ENCODE assay signal across 1 cellular context in the genomic region with DNA sequence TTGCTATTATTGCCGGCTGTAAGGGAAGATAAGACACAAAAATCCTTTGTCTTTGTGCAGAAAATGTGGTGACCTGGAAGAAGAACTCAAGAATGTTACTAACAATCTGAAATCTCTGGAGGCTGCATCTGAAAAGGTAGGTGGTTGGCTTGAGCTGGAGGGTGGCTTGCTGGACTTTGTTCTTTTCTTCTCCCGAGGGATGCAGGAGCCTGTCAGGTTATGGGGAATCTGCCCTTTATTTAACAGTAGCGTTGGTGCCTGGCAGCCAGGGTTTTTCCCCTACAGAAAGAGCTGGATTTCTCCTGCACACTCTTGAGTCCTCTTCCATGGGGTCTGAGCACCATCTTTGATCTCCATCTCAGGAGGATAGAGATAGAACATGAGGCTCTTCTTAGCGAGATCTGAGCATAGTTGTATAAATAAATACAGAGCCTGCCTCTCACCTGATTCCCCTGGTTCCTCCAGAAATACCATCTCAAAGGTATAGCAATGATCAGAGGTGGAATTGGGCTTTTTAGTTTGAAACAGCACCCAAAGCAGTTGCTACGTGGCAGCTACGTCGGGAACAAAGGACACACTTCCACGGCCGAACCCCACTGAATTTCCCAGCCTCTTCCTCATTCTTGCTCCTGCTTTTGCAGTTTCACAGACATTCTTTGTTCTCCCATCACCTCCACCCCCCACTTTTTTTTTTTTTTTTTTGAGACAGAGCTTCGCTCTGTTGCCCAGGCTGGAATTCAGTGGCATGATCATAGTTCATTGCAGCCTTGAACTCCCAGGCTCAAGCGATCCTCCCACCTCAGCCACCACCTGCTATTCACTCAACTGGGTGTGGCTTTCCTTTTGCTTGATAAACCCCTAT.
TF ChIP-seq lines count a peak whose summit lies in the region.

No MANE protein-coding gene starts in this region.

TF ChIP-seq in HepG2, 621 proteins besides CTCF, POLR2A, EP300 and RAD21 (continued from another document and continues in another):
- no peak for TF ChIP-seq BRCA1 (CRISPR knock-in tag; IDR thresholded peaks at IDR 0.05)
- TF ChIP-seq CENPT (CRISPR knock-in tag; IDR thresholded peaks at IDR 0.05; ENCODE audit: low read depth), result no peak
- TF ChIP-seq ZNF570 (CRISPR knock-in tag; IDR thresholded peaks at IDR 0.05; ENCODE audit: borderline replicate concordance), result no peak
- TF ChIP-seq, protein P1, sequence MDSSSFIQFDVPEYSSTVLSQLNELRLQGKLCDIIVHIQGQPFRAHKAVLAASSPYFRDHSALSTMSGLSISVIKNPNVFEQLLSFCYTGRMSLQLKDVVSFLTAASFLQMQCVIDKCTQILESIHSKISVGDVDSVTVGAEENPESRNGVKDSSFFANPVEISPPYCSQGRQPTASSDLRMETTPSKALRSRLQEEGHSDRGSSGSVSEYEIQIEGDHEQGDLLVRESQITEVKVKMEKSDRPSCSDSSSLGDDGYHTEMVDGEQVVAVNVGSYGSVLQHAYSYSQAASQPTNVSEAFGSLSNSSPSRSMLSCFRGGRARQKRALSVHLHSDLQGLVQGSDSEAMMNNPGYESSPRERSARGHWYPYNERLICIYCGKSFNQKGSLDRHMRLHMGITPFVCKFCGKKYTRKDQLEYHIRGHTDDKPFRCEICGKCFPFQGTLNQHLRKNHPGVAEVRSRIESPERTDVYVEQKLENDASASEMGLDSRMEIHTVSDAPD (CRISPR knock-in tag; IDR thresholded peaks at IDR 0.05), result no peak
- no peak for TF ChIP-seq RBAK (CRISPR knock-in tag; IDR thresholded peaks at IDR 0.05)
- peak; percentile 37; the same call in 1 of the 2 replicates for TF ChIP-seq ELF4 (CRISPR knock-in tag; IDR thresholded peaks at IDR 0.05; ENCODE audit: borderline replicate concordance)
- TF ChIP-seq, protein P2, sequence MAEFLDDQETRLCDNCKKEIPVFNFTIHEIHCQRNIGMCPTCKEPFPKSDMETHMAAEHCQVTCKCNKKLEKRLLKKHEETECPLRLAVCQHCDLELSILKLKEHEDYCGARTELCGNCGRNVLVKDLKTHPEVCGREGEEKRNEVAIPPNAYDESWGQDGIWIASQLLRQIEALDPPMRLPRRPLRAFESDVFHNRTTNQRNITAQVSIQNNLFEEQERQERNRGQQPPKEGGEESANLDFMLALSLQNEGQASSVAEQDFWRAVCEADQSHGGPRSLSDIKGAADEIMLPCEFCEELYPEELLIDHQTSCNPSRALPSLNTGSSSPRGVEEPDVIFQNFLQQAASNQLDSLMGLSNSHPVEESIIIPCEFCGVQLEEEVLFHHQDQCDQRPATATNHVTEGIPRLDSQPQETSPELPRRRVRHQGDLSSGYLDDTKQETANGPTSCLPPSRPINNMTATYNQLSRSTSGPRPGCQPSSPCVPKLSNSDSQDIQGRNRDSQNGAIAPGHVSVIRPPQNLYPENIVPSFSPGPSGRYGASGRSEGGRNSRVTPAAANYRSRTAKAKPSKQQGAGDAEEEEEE (CRISPR knock-in tag; IDR thresholded peaks at IDR 0.05; ENCODE audit: borderline replicate concordance), result no peak
- TF ChIP-seq FOXA1 (IDR thresholded peaks at IDR 0.05), result no peak
- TF ChIP-seq FOXA1 (CRISPR knock-in tag; IDR thresholded peaks at IDR 0.05), result no peak
- no peak for TF ChIP-seq ATF7-NPFF (CRISPR knock-in tag; IDR thresholded peaks at IDR 0.05; ENCODE audit: low read depth)
- no peak for TF ChIP-seq SIX1 (CRISPR knock-in tag; IDR thresholded peaks at IDR 0.05; ENCODE audit: borderline replicate concordance)
- TF ChIP-seq TAF1 (CRISPR knock-in tag; IDR thresholded peaks at IDR 0.05), result no peak
- TF ChIP-seq LCORL (IDR thresholded peaks at IDR 0.05), result 0 out of 2 replicates have a peak, but pooled peaks have one; percentile 13
- TF ChIP-seq LCORL (CRISPR knock-in tag; IDR thresholded peaks at IDR 0.05), result no peak
- no peak for TF ChIP-seq JUN (CRISPR knock-in tag; IDR thresholded peaks at IDR 0.05)
- TF ChIP-seq, protein P3, sequence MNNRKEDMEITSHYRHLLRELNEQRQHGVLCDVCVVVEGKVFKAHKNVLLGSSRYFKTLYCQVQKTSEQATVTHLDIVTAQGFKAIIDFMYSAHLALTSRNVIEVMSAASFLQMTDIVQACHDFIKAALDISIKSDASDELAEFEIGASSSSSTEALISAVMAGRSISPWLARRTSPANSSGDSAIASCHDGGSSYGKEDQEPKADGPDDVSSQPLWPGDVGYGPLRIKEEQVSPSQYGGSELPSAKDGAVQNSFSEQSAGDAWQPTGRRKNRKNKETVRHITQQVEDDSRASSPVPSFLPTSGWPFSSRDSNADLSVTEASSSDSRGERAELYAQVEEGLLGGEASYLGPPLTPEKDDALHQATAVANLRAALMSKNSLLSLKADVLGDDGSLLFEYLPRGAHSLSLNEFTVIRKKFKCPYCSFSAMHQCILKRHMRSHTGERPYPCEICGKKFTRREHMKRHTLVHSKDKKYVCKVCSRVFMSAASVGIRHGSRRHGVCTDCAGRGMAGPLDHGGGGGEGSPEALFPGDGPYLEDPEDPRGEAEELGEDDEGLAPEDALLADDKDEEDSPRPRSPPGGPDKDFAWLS (CRISPR knock-in tag; IDR thresholded peaks at IDR 0.05; ENCODE audit: borderline replicate concordance), result no peak
- TF ChIP-seq TOPORS (CRISPR knock-in tag; IDR thresholded peaks at IDR 0.05), result no peak
- TF ChIP-seq CHCHD3 (CRISPR knock-in tag; IDR thresholded peaks at IDR 0.05), result no peak
- TF ChIP-seq, protein P4, sequence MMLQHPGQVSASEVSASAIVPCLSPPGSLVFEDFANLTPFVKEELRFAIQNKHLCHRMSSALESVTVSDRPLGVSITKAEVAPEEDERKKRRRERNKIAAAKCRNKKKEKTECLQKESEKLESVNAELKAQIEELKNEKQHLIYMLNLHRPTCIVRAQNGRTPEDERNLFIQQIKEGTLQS (CRISPR knock-in tag; IDR thresholded peaks at IDR 0.05), result no peak
- TF ChIP-seq SNAPC2 (CRISPR knock-in tag; IDR thresholded peaks at IDR 0.05), result no peak
- TF ChIP-seq, protein P5, sequence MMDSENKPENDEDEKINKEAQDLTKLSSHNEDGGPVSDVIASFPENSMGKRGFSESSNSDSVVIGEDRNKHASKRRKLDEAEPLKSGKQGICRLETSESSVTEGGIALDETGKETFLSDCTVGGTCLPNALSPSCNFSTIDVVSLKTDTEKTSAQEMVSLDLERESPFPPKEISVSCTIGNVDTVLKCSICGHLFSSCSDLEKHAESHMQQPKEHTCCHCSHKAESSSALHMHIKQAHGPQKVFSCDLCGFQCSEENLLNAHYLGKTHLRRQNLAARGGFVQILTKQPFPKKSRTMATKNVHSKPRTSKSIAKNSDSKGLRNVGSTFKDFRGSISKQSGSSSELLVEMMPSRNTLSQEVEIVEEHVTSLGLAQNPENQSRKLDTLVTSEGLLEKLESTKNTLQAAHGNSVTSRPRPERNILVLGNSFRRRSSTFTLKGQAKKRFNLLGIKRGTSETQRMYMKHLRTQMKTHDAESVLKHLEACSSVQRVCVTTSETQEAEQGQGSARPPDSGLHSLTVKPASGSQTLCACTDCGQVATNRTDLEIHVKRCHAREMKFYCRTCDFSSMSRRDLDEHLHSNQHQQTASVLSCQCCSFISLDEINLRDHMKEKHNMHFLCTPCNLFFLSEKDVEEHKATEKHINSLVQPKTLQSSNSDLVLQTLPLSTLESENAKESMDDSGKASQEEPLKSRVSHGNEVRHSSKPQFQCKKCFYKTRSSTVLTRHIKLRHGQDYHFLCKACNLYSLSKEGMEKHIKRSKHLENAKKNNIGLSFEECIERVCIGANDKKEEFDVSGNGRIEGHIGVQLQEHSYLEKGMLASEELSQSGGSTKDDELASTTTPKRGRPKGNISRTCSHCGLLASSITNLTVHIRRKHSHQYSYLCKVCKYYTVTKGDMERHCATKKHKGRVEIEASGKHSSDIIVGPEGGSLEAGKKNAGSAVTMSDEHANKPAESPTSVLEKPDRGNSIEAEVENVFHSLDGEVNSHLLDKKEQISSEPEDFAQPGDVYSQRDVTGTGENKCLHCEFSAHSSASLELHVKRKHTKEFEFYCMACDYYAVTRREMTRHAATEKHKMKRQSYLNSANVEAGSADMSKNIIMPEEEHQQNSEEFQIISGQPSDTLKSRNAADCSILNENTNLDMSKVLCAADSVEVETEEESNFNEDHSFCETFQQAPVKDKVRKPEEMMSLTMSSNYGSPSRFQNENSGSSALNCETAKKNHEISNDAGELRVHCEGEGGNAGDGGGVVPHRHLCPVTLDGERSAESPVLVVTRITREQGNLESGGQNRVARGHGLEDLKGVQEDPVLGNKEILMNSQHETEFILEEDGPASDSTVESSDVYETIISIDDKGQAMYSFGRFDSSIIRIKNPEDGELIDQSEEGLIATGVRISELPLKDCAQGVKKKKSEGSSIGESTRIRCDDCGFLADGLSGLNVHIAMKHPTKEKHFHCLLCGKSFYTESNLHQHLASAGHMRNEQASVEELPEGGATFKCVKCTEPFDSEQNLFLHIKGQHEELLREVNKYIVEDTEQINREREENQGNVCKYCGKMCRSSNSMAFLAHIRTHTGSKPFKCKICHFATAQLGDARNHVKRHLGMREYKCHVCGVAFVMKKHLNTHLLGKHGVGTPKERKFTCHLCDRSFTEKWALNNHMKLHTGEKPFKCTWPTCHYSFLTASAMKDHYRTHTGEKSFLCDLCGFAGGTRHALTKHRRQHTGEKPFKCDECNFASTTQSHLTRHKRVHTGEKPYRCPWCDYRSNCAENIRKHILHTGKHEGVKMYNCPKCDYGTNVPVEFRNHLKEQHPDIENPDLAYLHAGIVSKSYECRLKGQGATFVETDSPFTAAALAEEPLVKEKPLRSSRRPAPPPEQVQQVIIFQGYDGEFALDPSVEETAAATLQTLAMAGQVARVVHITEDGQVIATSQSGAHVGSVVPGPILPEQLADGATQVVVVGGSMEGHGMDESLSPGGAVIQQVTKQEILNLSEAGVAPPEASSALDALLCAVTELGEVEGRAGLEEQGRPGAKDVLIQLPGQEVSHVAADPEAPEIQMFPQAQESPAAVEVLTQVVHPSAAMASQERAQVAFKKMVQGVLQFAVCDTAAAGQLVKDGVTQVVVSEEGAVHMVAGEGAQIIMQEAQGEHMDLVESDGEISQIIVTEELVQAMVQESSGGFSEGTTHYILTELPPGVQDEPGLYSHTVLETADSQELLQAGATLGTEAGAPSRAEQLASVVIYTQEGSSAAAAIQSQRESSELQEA (CRISPR knock-in tag; IDR thresholded peaks at IDR 0.05; ENCODE audit: not compliant biosample characterization), result no peak
- no peak for TF ChIP-seq TSC22D2 (CRISPR knock-in tag; IDR thresholded peaks at IDR 0.05; ENCODE audit: borderline replicate concordance)
- TF ChIP-seq, protein P6, sequence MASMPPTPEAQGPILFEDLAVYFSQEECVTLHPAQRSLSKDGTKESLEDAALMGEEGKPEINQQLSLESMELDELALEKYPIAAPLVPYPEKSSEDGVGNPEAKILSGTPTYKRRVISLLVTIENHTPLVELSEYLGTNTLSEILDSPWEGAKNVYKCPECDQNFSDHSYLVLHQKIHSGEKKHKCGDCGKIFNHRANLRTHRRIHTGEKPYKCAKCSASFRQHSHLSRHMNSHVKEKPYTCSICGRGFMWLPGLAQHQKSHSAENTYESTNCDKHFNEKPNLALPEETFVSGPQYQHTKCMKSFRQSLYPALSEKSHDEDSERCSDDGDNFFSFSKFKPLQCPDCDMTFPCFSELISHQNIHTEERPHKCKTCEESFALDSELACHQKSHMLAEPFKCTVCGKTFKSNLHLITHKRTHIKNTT (CRISPR knock-in tag; IDR thresholded peaks at IDR 0.05), result no peak
- no peak for TF ChIP-seq MBNL3 (CRISPR knock-in tag; conservative IDR thresholded peaks at IDR 0.05)
- TF ChIP-seq ASH2L (IDR thresholded peaks at IDR 0.05; ENCODE audit: insufficient read length, low read depth, low read length), result peak; percentile 60
- no peak for TF ChIP-seq SMAD1 (CRISPR knock-in tag; IDR thresholded peaks at IDR 0.05; ENCODE audit: borderline replicate concordance, low read depth)
- no peak for TF ChIP-seq SMARCC2 (IDR thresholded peaks at IDR 0.05)
- TF ChIP-seq, protein P7, sequence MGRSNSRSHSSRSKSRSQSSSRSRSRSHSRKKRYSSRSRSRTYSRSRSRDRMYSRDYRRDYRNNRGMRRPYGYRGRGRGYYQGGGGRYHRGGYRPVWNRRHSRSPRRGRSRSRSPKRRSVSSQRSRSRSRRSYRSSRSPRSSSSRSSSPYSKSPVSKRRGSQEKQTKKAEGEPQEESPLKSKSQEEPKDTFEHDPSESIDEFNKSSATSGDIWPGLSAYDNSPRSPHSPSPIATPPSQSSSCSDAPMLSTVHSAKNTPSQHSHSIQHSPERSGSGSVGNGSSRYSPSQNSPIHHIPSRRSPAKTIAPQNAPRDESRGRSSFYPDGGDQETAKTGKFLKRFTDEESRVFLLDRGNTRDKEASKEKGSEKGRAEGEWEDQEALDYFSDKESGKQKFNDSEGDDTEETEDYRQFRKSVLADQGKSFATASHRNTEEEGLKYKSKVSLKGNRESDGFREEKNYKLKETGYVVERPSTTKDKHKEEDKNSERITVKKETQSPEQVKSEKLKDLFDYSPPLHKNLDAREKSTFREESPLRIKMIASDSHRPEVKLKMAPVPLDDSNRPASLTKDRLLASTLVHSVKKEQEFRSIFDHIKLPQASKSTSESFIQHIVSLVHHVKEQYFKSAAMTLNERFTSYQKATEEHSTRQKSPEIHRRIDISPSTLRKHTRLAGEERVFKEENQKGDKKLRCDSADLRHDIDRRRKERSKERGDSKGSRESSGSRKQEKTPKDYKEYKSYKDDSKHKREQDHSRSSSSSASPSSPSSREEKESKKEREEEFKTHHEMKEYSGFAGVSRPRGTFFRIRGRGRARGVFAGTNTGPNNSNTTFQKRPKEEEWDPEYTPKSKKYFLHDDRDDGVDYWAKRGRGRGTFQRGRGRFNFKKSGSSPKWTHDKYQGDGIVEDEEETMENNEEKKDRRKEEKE (IDR thresholded peaks at IDR 0.05), result no peak
- no peak for TF ChIP-seq ZKSCAN8 (CRISPR knock-in tag; IDR thresholded peaks at IDR 0.05; ENCODE audit: borderline replicate concordance)
- peak; percentile 44; the same call in 1 of the 2 replicates for TF ChIP-seq GATAD2A (CRISPR knock-in tag; IDR thresholded peaks at IDR 0.05)
- no peak for TF ChIP-seq PHF21A (CRISPR knock-in tag; IDR thresholded peaks at IDR 0.05)
- TF ChIP-seq AGO1 (IDR thresholded peaks at IDR 0.05; ENCODE audit: low read depth, low read length, poor library complexity, severe bottlenecking), result no peak
- TF ChIP-seq, protein P8, sequence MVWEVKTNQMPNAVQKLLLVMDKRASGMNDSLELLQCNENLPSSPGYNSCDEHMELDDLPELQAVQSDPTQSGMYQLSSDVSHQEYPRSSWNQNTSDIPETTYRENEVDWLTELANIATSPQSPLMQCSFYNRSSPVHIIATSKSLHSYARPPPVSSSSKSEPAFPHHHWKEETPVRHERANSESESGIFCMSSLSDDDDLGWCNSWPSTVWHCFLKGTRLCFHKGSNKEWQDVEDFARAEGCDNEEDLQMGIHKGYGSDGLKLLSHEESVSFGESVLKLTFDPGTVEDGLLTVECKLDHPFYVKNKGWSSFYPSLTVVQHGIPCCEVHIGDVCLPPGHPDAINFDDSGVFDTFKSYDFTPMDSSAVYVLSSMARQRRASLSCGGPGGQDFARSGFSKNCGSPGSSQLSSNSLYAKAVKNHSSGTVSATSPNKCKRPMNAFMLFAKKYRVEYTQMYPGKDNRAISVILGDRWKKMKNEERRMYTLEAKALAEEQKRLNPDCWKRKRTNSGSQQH (CRISPR knock-in tag; IDR thresholded peaks at IDR 0.05; ENCODE audit: low read depth), result no peak
- no peak for TF ChIP-seq EHMT2 (IDR thresholded peaks at IDR 0.05; ENCODE audit: borderline replicate concordance, low read depth, low read length)
- no peak for TF ChIP-seq SP140L (CRISPR knock-in tag; IDR thresholded peaks at IDR 0.05; ENCODE audit: borderline replicate concordance)
- no peak for TF ChIP-seq ZNF260 (CRISPR knock-in tag; IDR thresholded peaks at IDR 0.05; ENCODE audit: borderline replicate concordance, low read depth)
- TF ChIP-seq ZNF230 (CRISPR knock-in tag; IDR thresholded peaks at IDR 0.05), result no peak
